In the genomic region with DNA sequence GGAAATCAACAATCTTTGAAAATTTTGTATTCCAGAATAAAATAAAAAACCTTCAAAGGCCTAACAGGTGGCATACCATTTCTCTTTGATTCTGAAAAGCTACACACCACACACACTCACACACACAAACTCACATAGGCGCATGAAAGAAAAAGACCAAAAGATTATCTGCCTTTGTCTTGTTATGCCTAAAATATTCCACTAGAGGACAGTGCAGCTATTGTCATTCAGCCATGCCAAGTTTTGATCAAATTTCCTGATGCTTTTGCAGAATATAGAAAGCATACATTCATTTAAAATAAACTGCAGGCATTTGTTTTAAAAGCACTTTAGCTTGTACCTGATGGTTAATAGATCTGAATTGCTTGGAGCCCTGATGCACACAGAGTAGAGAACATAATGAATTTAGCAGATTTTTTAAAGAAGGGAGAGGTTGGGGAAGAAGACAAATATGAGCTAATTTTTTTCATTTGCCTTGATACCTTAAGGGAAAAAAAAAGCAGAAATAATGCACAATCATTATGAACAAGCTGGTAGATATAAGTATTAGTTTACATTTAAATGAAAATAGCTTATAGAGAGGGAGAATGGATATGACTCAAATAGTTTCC, we compare ENCODE assay signal across 8 cellular contexts.
DNase-seq lines count a peak whose midpoint lies in the region; ATAC-seq and TF ChIP-seq lines count a peak whose summit lies in the region.

No MANE protein-coding gene starts in this region.

- H3K36me3 Mint-ChIP-seq in glutamatergic neuron (ENCODE audit: unreplicated experiment): no peaks in the 10 kb centered on the region

- 29 to 42% methylated on average over 1 of the region's 1 CpG for WGBS in transverse colon (ENCODE audit: low coverage in 1 of 2), 2 donors

- in situ Hi-C loops in KBM-7 (cut with MboI; ENCODE audit: low pct_unique_long_range_greater_than_20kb, low sequenced_read_pairs): no loop called here
- in situ Hi-C loops in transverse colon (cut with MboI; ENCODE audit: low pct_ligation_motif_present in 1 of 4, low pct_unique_long_range_greater_than_20kb in 1 of 4, low sequenced_read_pairs in 3 of 4): no loop called here

- H3K36me3 ChIP-seq in SK-N-MC (ENCODE audit: insufficient read depth, low read length) (no peaks in the 10 kb centered on the region), transverse colon (no peaks in the 10 kb centered on the region)

- peak; percentile 32 for DNase-seq in KBM-7
- DNase-seq in SK-N-MC (ENCODE audit: low read depth, low spot score): no peak
- DNase-seq in glutamatergic neuron: no peak
- DNase-seq in transverse colon: no peak
- no peak for DNase-seq in UCSD-AML1 (lab: John Stamatoyannopoulos, UW; ENCODE audit: unreplicated experiment)
- DNase-seq in NK-92 treated with Interleukin-12 subunit alpha and Interleukin-12 subunit beta, amount 100 ng/mL, for 24 hours (lab: John Stamatoyannopoulos, UW): no peak

- H3K9ac ChIP-seq in SK-N-MC (ENCODE audit: insufficient read length): no peak overlapping the region

- TF ChIP-seq CTCF in GM12872 (IDR thresholded peaks at IDR 0.05; ENCODE audit: insufficient read depth, low read depth, low read length) (peak; percentile 83), glutamatergic neuron (IDR thresholded peaks at IDR 0.05; ENCODE audit: partially characterized antibody, unreplicated experiment) (peak; percentile 97), transverse colon (IDR thresholded peaks at IDR 0.05) (peak; percentile 60 to 76 (median 70))

- no peak for ATAC-seq in GM19023 (IDR thresholded peaks at IDR 0.05; ENCODE audit: unreplicated experiment)

- no peak for TF ChIP-seq POLR2A in transverse colon (IDR thresholded peaks at IDR 0.05)

- no peaks in the 10 kb centered on the region for H3K9me3 Mint-ChIP-seq in glutamatergic neuron (ENCODE audit: unreplicated experiment)

- no peaks in the 10 kb centered on the region for H3K27me3 ChIP-seq in transverse colon

- H3K4me3 ChIP-seq in SK-N-MC (peak overlapping the region; percentile 47), transverse colon (no peak overlapping the region)

- H3K4me1 Mint-ChIP-seq in glutamatergic neuron (ENCODE audit: low read depth, unreplicated experiment): peaks cover 16% of the 10 kb centered on the region

- TF ChIP-seq EP300 in transverse colon (IDR thresholded peaks at IDR 0.05; ENCODE audit: low read depth): no peak

- no peaks in the 10 kb centered on the region for H3K4me1 ChIP-seq in transverse colon

- no peak overlapping the region for H3K4me3 Mint-ChIP-seq in glutamatergic neuron (ENCODE audit: unreplicated experiment)

- intact Hi-C loops in transverse colon (cut with DNase I; ENCODE audit: low total_unique reads): no loop called here

- H3K27ac Mint-ChIP-seq in glutamatergic neuron (ENCODE audit: unreplicated experiment): no peak overlapping the region

- no peaks in the 10 kb centered on the region for H3K9me3 ChIP-seq in SK-N-MC (ENCODE audit: low read depth, low read length)
- no peaks in the 10 kb centered on the region for H3K9me3 ChIP-seq in transverse colon

- H3K27ac ChIP-seq in SK-N-MC (peak overlapping the region; percentile 64; the same call in 1 of the 2 replicates), transverse colon (no peak overlapping the region)

- H3K27me3 Mint-ChIP-seq in glutamatergic neuron (ENCODE audit: unreplicated experiment): no peaks in the 10 kb centered on the region
